ENCODE assay signal across 19 cellular contexts in genomic region chr11:33383920-33384209, GRCh38. TPM values are rescaled to one million over a fixed set of nuclear protein-coding genes. Genes with fewer than 3 reads are reported as not detected.
A peak's percentile ranks its signal among the peaks of the same experiment; 100 is the strongest.
DNase-seq lines count a peak whose midpoint lies in the region; ATAC-seq and TF ChIP-seq lines count a peak whose summit lies in the region.
"Had no signal": no experiment of that assay in that cellular context is flagged by ENCODE, and none has a peak within 500 bp of the region (broad histone marks: within the 10 kb centered on the region; RNA-seq: fewer than 3 reads in every experiment).

No MANE protein-coding gene starts in this region.

- no peak for TF ChIP-seq EP300 in stomach (IDR thresholded peaks at IDR 0.05)

- WGBS in stomach, 5 donors = 72 to 94% (median 91%) methylated on average over 1 of the region's 1 CpG

- no TSS peak for BruUV-seq in OCI-LY7 (replicated peaks; lab: Mats Ljungman, UMichigan)

- H3K4me2 ChIP-seq in DOHH2 (ENCODE audit: low read length) = peak overlapping the region; percentile 91
- peak overlapping the region; percentile 87 for H3K4me2 ChIP-seq in OCI-LY7 (ENCODE audit: low read length)
- H3K4me2 ChIP-seq in parathyroid adenoma (ENCODE audit: low read length) = no peak overlapping the region
- H3K4me2 ChIP-seq: A549, GM23338 had no signal

- peak overlapping the region; percentile 97 for H3K27ac ChIP-seq in DOHH2 (ENCODE audit: low read depth, low read length)
- peak overlapping the region; percentile 96 for H3K27ac ChIP-seq in OCI-LY7 (ENCODE audit: low read depth, low read length, poor library complexity, severe bottlenecking)
- H3K27ac ChIP-seq in parathyroid adenoma = peak overlapping the region; percentile 94
- H3K27ac ChIP-seq in gastrocnemius medialis = no peak overlapping the region
- H3K27ac ChIP-seq in stomach = no peak overlapping the region
- H3K27ac ChIP-seq: 22Rv1, A549, C4-2B had no signal

- H3F3A ChIP-seq in DOHH2 (ENCODE audit: control insufficient read depth, insufficient read depth) = peaks cover 59% of the 10 kb centered on the region

- CTCF ChIA-PET in OCI-LY7 (lab: Charles Lee; ENCODE audit: unreplicated experiment) = no interaction called here

- H3K36me3 ChIP-seq in DOHH2 (ENCODE audit: control insufficient read depth, low read length) (peaks cover 28% of the 10 kb centered on the region), OCI-LY7 (ENCODE audit: insufficient read depth, low read length) (peaks cover 15% of the 10 kb centered on the region), parathyroid adenoma (ENCODE audit: control insufficient read depth, insufficient read depth, low read length) (no peaks in the 10 kb centered on the region), gastrocnemius medialis (no peaks in the 10 kb centered on the region), stomach (no peaks in the 10 kb centered on the region)

- in situ Hi-C loops in gastrocnemius medialis (cut with MboI; ENCODE audit: low sequenced_read_pairs in 4 of 4) = no loop called here

- H4K20me1 ChIP-seq in DOHH2 (ENCODE audit: control insufficient read depth, insufficient read depth, low read depth, low read length) (no peaks in the 10 kb centered on the region), OCI-LY7 (ENCODE audit: insufficient read depth, low read length) (no peaks in the 10 kb centered on the region)

- no peak overlapping the region for H3K9ac ChIP-seq in parathyroid adenoma

- H3K79me2 ChIP-seq in DOHH2 (ENCODE audit: control insufficient read depth, low read length) (peaks cover 75% of the 10 kb centered on the region), OCI-LY7 (ENCODE audit: insufficient read depth, low read depth, low read length) (peaks cover 86% of the 10 kb centered on the region), parathyroid adenoma (peaks cover 40% of the 10 kb centered on the region)

- ATAC-seq in HG02885 (IDR thresholded peaks at IDR 0.05; ENCODE audit: poor library complexity, unreplicated experiment) = peak; percentile 1
- no peak for ATAC-seq in gastrocnemius medialis
- ATAC-seq: GM23338 had no signal

- H2AFZ ChIP-seq in OCI-LY7 (ENCODE audit: low read length) = no peak overlapping the region
- H2AFZ ChIP-seq in parathyroid adenoma = no peak overlapping the region
- H2AFZ ChIP-seq: GM23338 had no signal

- no peak for TF ChIP-seq CTCF in DOHH2 (IDR thresholded peaks at IDR 0.05; ENCODE audit: low read depth, low read length, poor library complexity, severe bottlenecking)
- no peak for TF ChIP-seq CTCF in OCI-LY7 (conservative IDR thresholded peaks at IDR 0.05; ENCODE audit: low read length)
- TF ChIP-seq CTCF in parathyroid adenoma (IDR thresholded peaks at IDR 0.05) = no peak
- no peak for TF ChIP-seq CTCF in gastrocnemius medialis (IDR thresholded peaks at IDR 0.05 in 4 of 5, conservative IDR thresholded peaks at IDR 0.05 in 1 of 5)
- TF ChIP-seq CTCF in stomach (IDR thresholded peaks at IDR 0.05) = no peak

- H3K9me2 ChIP-seq in DOHH2 (replicated peaks; ENCODE audit: control insufficient read depth, low read length) (no peaks in the 10 kb centered on the region), OCI-LY7 (ENCODE audit: insufficient read depth, low read length) (no peaks in the 10 kb centered on the region)

- POLR2A ChIA-PET in OCI-LY7 (lab: Charles Lee) = interaction anchor here (0.9 to 1.4 kb wide), 5 partner anchors 23 to 95 kb away, joined by 4 to 6 read pairs (median 5); no protein-coding TSS in a partner anchor

- no peaks in the 10 kb centered on the region for H3K27me3 ChIP-seq in DOHH2 (ENCODE audit: control insufficient read depth, low read length)
- no peaks in the 10 kb centered on the region for H3K27me3 ChIP-seq in parathyroid adenoma (ENCODE audit: control insufficient read depth, insufficient read depth, low read length)
- peaks cover 0 to 7% (median 0%) of the 10 kb centered on the region in 3 donors for H3K27me3 ChIP-seq in gastrocnemius medialis
- H3K27me3 ChIP-seq in stomach = peaks cover 0 to 4% (median 0%) of the 10 kb centered on the region in 3 donors

- H3K4me3 ChIP-seq in DOHH2 (ENCODE audit: low read length) = peak overlapping the region; percentile 76
- H3K4me3 ChIP-seq in OCI-LY7 (ENCODE audit: low read depth, low read length, poor library complexity, severe bottlenecking) = peak overlapping the region; percentile 58
- H3K4me3 ChIP-seq in parathyroid adenoma (ENCODE audit: low read depth, low read length) = no peak overlapping the region
- no peak overlapping the region for H3K4me3 ChIP-seq in gastrocnemius medialis
- no peak overlapping the region for H3K4me3 ChIP-seq in stomach
- H3K4me3 ChIP-seq: A549, GM23338 had no signal

- peaks cover 99% of the 10 kb centered on the region for H3K4me1 ChIP-seq in DOHH2 (ENCODE audit: control insufficient read depth, low read length)
- H3K4me1 ChIP-seq in OCI-LY7 (ENCODE audit: insufficient read depth, low read length, poor library complexity, severe bottlenecking) = peaks cover 99% of the 10 kb centered on the region
- H3K4me1 ChIP-seq in parathyroid adenoma = peaks cover 31% of the 10 kb centered on the region
- H3K4me1 ChIP-seq in gastrocnemius medialis = no peaks in the 10 kb centered on the region
- H3K4me1 ChIP-seq in stomach = no peaks in the 10 kb centered on the region
- H3K4me1 ChIP-seq: A549, Caco-2 had no signal

- H3K9me3 ChIP-seq in DOHH2 (ENCODE audit: control insufficient read depth, insufficient read depth, low read length) (peaks cover 12% of the 10 kb centered on the region), OCI-LY7 (ENCODE audit: low read length) (peaks cover 12% of the 10 kb centered on the region), parathyroid adenoma (ENCODE audit: control insufficient read depth, low read length) (no peaks in the 10 kb centered on the region), gastrocnemius medialis (peaks cover 0 to 4% (median 0%) of the 10 kb centered on the region in 3 donors), stomach (peaks cover 0 to 19% (median 13%) of the 10 kb centered on the region in 4 donors)

- DNase-seq in OCI-LY7 (ENCODE audit: low spot score) = peak; percentile 72
- DNase-seq in DMS153 (lab: John Stamatoyannopoulos, UW) = no peak
- DNase-seq in gastrocnemius medialis = no peak
- DNase-seq in SW 1271 (lab: John Stamatoyannopoulos, UW) = no peak
- no peak for DNase-seq in stomach
- DNase-seq: AML-193; Caco-2; CD4-positive, alpha-beta T cell; DMS79; GF-D8; HCEC 1CT; IMR-90 had no signal

- TF ChIP-seq POLR2A in gastrocnemius medialis (IDR thresholded peaks at IDR 0.05) (no peak), stomach (IDR thresholded peaks at IDR 0.05) (no peak)

- intact Hi-C loops in OCI-LY7 (cut with micrococcal nuclease; ENCODE audit: unreplicated experiment) = loop anchor here (2.0 kb wide), 1 partner anchor 95 kb away; no protein-coding TSS in a partner anchor
- intact Hi-C loops in gastrocnemius medialis (cut with DNase I; ENCODE audit: low total_unique reads) = no loop called here
- intact Hi-C loops in stomach (cut with DNase I; ENCODE audit: low total_unique reads) = no loop called here

RNA-seq across cellular contexts. Expression of gene KIAA1549L, which starts 8.0 kb away (rescaled TPM):
- 24.5 and 30.0 TPM in 2 replicates for total RNA-seq in OCI-LY7 (2014; rRNA removed; shearing (Covaris generic))
- total RNA-seq in OCI-LY7 (2022) = 36.6 and 37.3 TPM in 2 replicates
- total RNA-seq in gastrocnemius medialis = under 1 TPM in 1 of 4 donors, not detected in 3; 0.09 TPM
- total RNA-seq in stomach = under 1 TPM in 1 of 5 donors, not detected in 4; 0.37 TPM
- under 1 TPM; under 0.01 to 0.15 (median 0.15) TPM for polyA plus RNA-seq in stomach
- total RNA-seq: CD4-positive, alpha-beta T cell had no signal

Comparison
In these comparisons a context has a peak if more than half of its experiments do, and no peak if none do; other contexts are left out.
1. H3K27ac ChIP-seq: peak in DOHH2 (single experiment), OCI-LY7 (single experiment) and parathyroid adenoma (single experiment); none in gastrocnemius medialis (0 of 4) and stomach (0 of 5).
2. H3K4me3 ChIP-seq: peak in DOHH2 (single experiment) and OCI-LY7 (single experiment); none in parathyroid adenoma (single experiment), gastrocnemius medialis (0 of 4) and stomach (0 of 4).
3. RNA of gene KIAA1549L, which starts 8.0 kb away (total RNA-seq): 24.5 to 37.3 TPM in OCI-LY7; 0.09 TPM in gastrocnemius medialis and 0.37 TPM in stomach; every median in the first group is over 10 times any median in the second.